In the genomic region with DNA sequence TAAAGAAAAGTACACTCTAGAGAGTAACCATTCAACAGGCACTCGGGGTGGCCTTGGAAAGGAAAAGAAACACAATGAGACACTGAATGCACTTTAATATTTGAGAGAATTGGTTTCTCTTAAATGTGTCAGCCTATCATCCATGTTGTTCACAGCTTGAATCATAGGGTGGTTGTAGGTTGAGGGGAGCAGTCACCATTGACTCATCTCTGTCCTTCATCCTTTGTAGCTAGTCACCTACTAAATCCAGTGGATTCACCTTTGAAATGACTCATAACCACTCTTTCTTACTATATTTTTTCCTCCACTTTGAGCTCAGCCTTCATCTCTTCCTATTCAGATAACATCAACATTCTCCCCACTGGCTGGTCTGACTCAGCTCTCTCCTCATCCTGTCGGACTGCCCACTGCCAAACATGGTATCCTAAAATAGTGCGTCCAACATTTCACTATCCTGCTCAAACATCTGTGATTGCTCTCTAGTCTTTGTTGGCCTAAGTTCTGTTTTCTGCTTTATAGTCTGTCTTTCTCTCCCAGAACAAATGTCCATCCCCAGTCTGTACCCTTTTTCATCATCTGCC, we compare ENCODE assay signal across 8 cellular contexts.
DNase-seq lines count a peak whose midpoint lies in the region; ATAC-seq and TF ChIP-seq lines count a peak whose summit lies in the region.

No MANE protein-coding gene starts in this region.

- H3K27ac Mint-ChIP-seq in activated T-cell treated with anti-CD3 and anti-CD28 coated beads, Interleukin-2, amount 50 U/mL, for 24 hours = peak overlapping the region; percentile 82
- H3K27ac Mint-ChIP-seq in Caco-2 (ENCODE audit: unreplicated experiment) = no peak overlapping the region

- POLR2A ChIA-PET in BJ (lab: Charles Lee) = interaction anchor here (0.6 to 0.7 kb wide), 2 partner anchors 18 to 492 kb away, joined by 4 to 16 read pairs; no protein-coding TSS in a partner anchor
- POLR2A ChIA-PET in Caco-2 (lab: Charles Lee) = no interaction called here

- H3K9me3 Mint-ChIP-seq in activated T-cell treated with anti-CD3 and anti-CD28 coated beads, Interleukin-2, amount 50 U/mL, for 24 hours = peaks cover 5% of the 10 kb centered on the region
- H3K9me3 Mint-ChIP-seq in Caco-2 (ENCODE audit: unreplicated experiment) = no peaks in the 10 kb centered on the region

- H3K4me3 ChIP-seq in BJ (ENCODE audit: low read depth, low read length) (no peak overlapping the region), Caco-2 (ENCODE audit: low read depth, low read length) (no peak overlapping the region)

- no peaks in the 10 kb centered on the region for H3K27me3 Mint-ChIP-seq in activated T-cell treated with anti-CD3 and anti-CD28 coated beads, Interleukin-2, amount 50 U/mL, for 24 hours
- H3K27me3 Mint-ChIP-seq in Caco-2 (ENCODE audit: insufficient read depth, unreplicated experiment) = no peaks in the 10 kb centered on the region

- no peak overlapping the region for H3K4me3 Mint-ChIP-seq in activated T-cell treated with anti-CD3 and anti-CD28 coated beads, Interleukin-2, amount 50 U/mL, for 24 hours
- no peak overlapping the region for H3K4me3 Mint-ChIP-seq in Caco-2 (ENCODE audit: unreplicated experiment)

- no peaks in the 10 kb centered on the region for H3K36me3 ChIP-seq in BJ (ENCODE audit: control insufficient read depth, insufficient read depth, low read length)
- H3K36me3 ChIP-seq in Caco-2 (ENCODE audit: control insufficient read depth, insufficient read depth, low read length) = no peaks in the 10 kb centered on the region

- peaks cover 10% of the 10 kb centered on the region; the same call in 1 of the 2 replicates for H3K4me1 ChIP-seq in Caco-2

- CTCF ChIA-PET in BJ (lab: Yijun Ruan, JAX) (no interaction called here), Caco-2 (lab: Charles Lee) (no interaction called here)

- DNase-seq in BJ (ENCODE audit: low read depth) (peak; percentile 75), kidney glomerular epithelial cell (lab: John Stamatoyannopoulos, UW) (peak; percentile 92), erythroblast (lab: John Stamatoyannopoulos, UW) (no peak), SHP77 treated with DMSO at 0.1 percent for 48 hours (lab: John Stamatoyannopoulos, UW) (no peak), Caco-2 (no peak)
- DNase-seq in activated T-cell treated with anti-CD3 and anti-CD28 coated beads, Interleukin-2, amount 50 U/mL, for 24 hours = peak; percentile 49

- H3K9me3 ChIP-seq in Caco-2 = no peaks in the 10 kb centered on the region

- BruUV-seq in Caco-2 (replicated peaks; lab: Mats Ljungman, UMichigan) = no TSS peak

- intact Hi-C loops in Caco-2 (cut with micrococcal nuclease; ENCODE audit: unreplicated experiment) = no loop called here

- TF ChIP-seq POLR2A in erythroblast (IDR thresholded peaks at IDR 0.05; ENCODE audit: low read length) = no peak

- H3K36me3 Mint-ChIP-seq in activated T-cell treated with anti-CD3 and anti-CD28 coated beads, Interleukin-2, amount 50 U/mL, for 24 hours (ENCODE audit: low read depth) = no peaks in the 10 kb centered on the region
- H3K36me3 Mint-ChIP-seq in Caco-2 (ENCODE audit: insufficient read depth, unreplicated experiment) = no peaks in the 10 kb centered on the region

- TF ChIP-seq CTCF in BJ (IDR thresholded peaks at IDR 0.05; ENCODE audit: insufficient read depth, low read depth, low read length) (no peak), Caco-2 (IDR thresholded peaks at IDR 0.05; ENCODE audit: insufficient read depth in 1 of 2, low read depth in 1 of 2, low read length in 1 of 2, severe bottlenecking in 1 of 2, unreplicated experiment in 1 of 2) (no peak)

- H3K4me1 Mint-ChIP-seq in activated T-cell treated with anti-CD3 and anti-CD28 coated beads, Interleukin-2, amount 50 U/mL, for 24 hours (ENCODE audit: low read depth) = peaks cover 28% of the 10 kb centered on the region
- peaks cover 15% of the 10 kb centered on the region for H3K4me1 Mint-ChIP-seq in Caco-2 (ENCODE audit: low read depth, unreplicated experiment)

- H3K27me3 ChIP-seq in BJ (ENCODE audit: control insufficient read depth, insufficient read depth, low read length) (no peaks in the 10 kb centered on the region), Caco-2 (replicated peaks; ENCODE audit: control insufficient read depth, insufficient read depth, low read length) (no peaks in the 10 kb centered on the region)

- peak; percentile 94 for ATAC-seq in HG03442 (IDR thresholded peaks at IDR 0.05; ENCODE audit: unreplicated experiment)
- no peak for ATAC-seq in HG03439 (IDR thresholded peaks at IDR 0.05; ENCODE audit: unreplicated experiment)

Comparison
In these comparisons a context has a peak if more than half of its experiments do, and no peak if none do; other contexts are left out.
1. DNase-seq: peak in BJ (single experiment), activated T-cell treated with anti-CD3 and anti-CD28 coated beads, Interleukin-2, amount 50 U/mL, for 24 hours (single experiment) and kidney glomerular epithelial cell (single experiment); none in erythroblast (0 of 2), SHP77 treated with DMSO at 0.1 percent for 48 hours (single experiment) and Caco-2 (0 of 2).